Comparison of ENCODE assay signal across 8 cellular contexts in genomic region chr22:40491990-40492631, GRCh38.
DNase-seq lines count a peak whose midpoint lies in the region; ATAC-seq, FAIRE-seq and TF ChIP-seq lines count a peak whose summit lies in the region.

No MANE protein-coding gene starts in this region.

- H3K27me3 ChIP-seq in CD4-positive, alpha-beta memory T cell (ENCODE audit: insufficient read depth, low read length), result no peaks in the 10 kb centered on the region

- H3K9me3 ChIP-seq in CD4-positive, alpha-beta memory T cell (ENCODE audit: control insufficient read depth in 1 of 2, low read length in 2 of 2), result no peaks in the 10 kb centered on the region

- peaks cover 0 to 3% of the 10 kb centered on the region in 2 donors for H3K36me3 Mint-ChIP-seq in CD4-positive, alpha-beta memory T cell
- peaks cover 6% of the 10 kb centered on the region for H3K36me3 Mint-ChIP-seq in activated naive CD8-positive, alpha-beta T cell treated with anti-CD3 and anti-CD28 coated beads, Interleukin-2, amount 10 ng/mL, durations not matched to agents 7 days and 5 days

- H3K9me3 Mint-ChIP-seq in CD4-positive, alpha-beta memory T cell, result no peaks in the 10 kb centered on the region
- no peaks in the 10 kb centered on the region for H3K9me3 Mint-ChIP-seq in activated naive CD8-positive, alpha-beta T cell treated with anti-CD3 and anti-CD28 coated beads, Interleukin-2, amount 10 ng/mL, durations not matched to agents 7 days and 5 days

- TF ChIP-seq POLR2A in erythroblast (IDR thresholded peaks at IDR 0.05; ENCODE audit: low read length), result no peak

- no peak overlapping the region for H3K27ac ChIP-seq in CD4-positive, alpha-beta memory T cell (ENCODE audit: low read depth, low read length)

- peak overlapping the region in 6 of 7 donors; percentile 17 to 86 (median 74) for H3K27ac Mint-ChIP-seq in CD4-positive, alpha-beta memory T cell
- no peak overlapping the region for H3K27ac Mint-ChIP-seq in activated naive CD8-positive, alpha-beta T cell treated with anti-CD3 and anti-CD28 coated beads, Interleukin-2, amount 10 ng/mL, durations not matched to agents 7 days and 5 days

- H3K4me1 Mint-ChIP-seq in CD4-positive, alpha-beta memory T cell, result peaks cover 32 to 43% (median 33%) of the 10 kb centered on the region in 4 donors
- peaks cover 18% of the 10 kb centered on the region for H3K4me1 Mint-ChIP-seq in activated naive CD8-positive, alpha-beta T cell treated with anti-CD3 and anti-CD28 coated beads, Interleukin-2, amount 10 ng/mL, durations not matched to agents 7 days and 5 days

- CTCF ChIA-PET in CD4-positive, alpha-beta memory T cell (lab: Charles Lee; ENCODE audit: partially characterized antibody), result interaction anchor here (0.8 to 12.1 kb wide), 7 partner anchors 10 to 154 kb away, joined by 3 to 338 read pairs (median 4); no protein-coding TSS in a partner anchor

- no peaks in the 10 kb centered on the region for H3K27me3 Mint-ChIP-seq in CD4-positive, alpha-beta memory T cell
- H3K27me3 Mint-ChIP-seq in activated naive CD8-positive, alpha-beta T cell treated with anti-CD3 and anti-CD28 coated beads, Interleukin-2, amount 10 ng/mL, durations not matched to agents 7 days and 5 days, result no peaks in the 10 kb centered on the region

- POLR2A ChIA-PET in CD4-positive, alpha-beta memory T cell (lab: Charles Lee; ENCODE audit: partially characterized antibody), result interaction anchor here (1.4 to 1.7 kb wide), 2 partner anchors 39 to 56 kb away, joined by 3 to 4 read pairs; no protein-coding TSS in a partner anchor
- POLR2A ChIA-PET in activated naive CD8-positive, alpha-beta T cell treated with anti-CD3 and anti-CD28 coated beads, Interleukin-2, amount 10 ng/mL, durations not matched to agents 7 days and 5 days (lab: Charles Lee), result no interaction called here

- peaks cover 31% of the 10 kb centered on the region for H3K4me1 ChIP-seq in CD4-positive, alpha-beta memory T cell (ENCODE audit: insufficient read depth, low read length)

- ATAC-seq in GM19351 (IDR thresholded peaks at IDR 0.05; ENCODE audit: unreplicated experiment) (peak; percentile 91), HG03378 (IDR thresholded peaks at IDR 0.05; ENCODE audit: unreplicated experiment) (peak; percentile 86)
- ATAC-seq in activated naive CD8-positive, alpha-beta T cell treated with anti-CD3 and anti-CD28 coated beads, Interleukin-2, amount 10 ng/mL, durations not matched to agents 7 days and 5 days (ENCODE audit: low read depth), result peak; percentile 18

- peak in 4 of 5 donors; percentile 18 to 34 (median 28) for DNase-seq in CD4-positive, alpha-beta memory T cell
- no peak for DNase-seq in activated naive CD8-positive, alpha-beta T cell treated with anti-CD3 and anti-CD28 coated beads, Interleukin-2, amount 10 ng/mL, durations not matched to agents 7 days and 5 days
- DNase-seq in left kidney (ENCODE audit: low read depth, low spot score), result peak; percentile 33
- DNase-seq in urothelium cell line (ENCODE audit: low spot score), result no peak
- no peak for DNase-seq in activated CD8-positive, alpha-beta memory T cell treated with anti-CD3 and anti-CD28 coated beads, Interleukin-2, amount 50 U/mL, for 48 hours
- no peak for DNase-seq in erythroblast (lab: John Stamatoyannopoulos, UW)

- H3K4me3 ChIP-seq in CD4-positive, alpha-beta memory T cell (ENCODE audit: low read length in 2 of 2), result no peak overlapping the region

- intact Hi-C loops in CD4-positive, alpha-beta memory T cell (cut with micrococcal nuclease), result no loop called here

- no peaks in the 10 kb centered on the region for H3K36me3 ChIP-seq in CD4-positive, alpha-beta memory T cell (ENCODE audit: insufficient read depth, low read length)

- peak; percentile 67 for FAIRE-seq in urothelium cell line (lab: Jason Lieb, UNC)

- H3K4me3 Mint-ChIP-seq in CD4-positive, alpha-beta memory T cell, result peak overlapping the region in 3 of 8 donors; percentile 1 to 27 (median 2)
- H3K4me3 Mint-ChIP-seq in activated naive CD8-positive, alpha-beta T cell treated with anti-CD3 and anti-CD28 coated beads, Interleukin-2, amount 10 ng/mL, durations not matched to agents 7 days and 5 days, result no peak overlapping the region

Comparison
In these comparisons a context has a peak if more than half of its experiments do, and no peak if none do; other contexts are left out.
1. DNase-seq: peak in CD4-positive, alpha-beta memory T cell (4 of 5) and left kidney (single experiment); none in activated naive CD8-positive, alpha-beta T cell treated with anti-CD3 and anti-CD28 coated beads, Interleukin-2, amount 10 ng/mL, durations not matched to agents 7 days and 5 days (single experiment), urothelium cell line (single experiment), activated CD8-positive, alpha-beta memory T cell treated with anti-CD3 and anti-CD28 coated beads, Interleukin-2, amount 50 U/mL, for 48 hours (single experiment) and erythroblast (0 of 2).
2. ATAC-seq: peak in every context shown above with its lines; median percentile 91 in GM19351; 86 in HG03378; 18 in activated naive CD8-positive, alpha-beta T cell treated with anti-CD3 and anti-CD28 coated beads, Interleukin-2, amount 10 ng/mL, durations not matched to agents 7 days and 5 days.